12 cellular contexts compared by ENCODE assay signal in the genomic region with DNA sequence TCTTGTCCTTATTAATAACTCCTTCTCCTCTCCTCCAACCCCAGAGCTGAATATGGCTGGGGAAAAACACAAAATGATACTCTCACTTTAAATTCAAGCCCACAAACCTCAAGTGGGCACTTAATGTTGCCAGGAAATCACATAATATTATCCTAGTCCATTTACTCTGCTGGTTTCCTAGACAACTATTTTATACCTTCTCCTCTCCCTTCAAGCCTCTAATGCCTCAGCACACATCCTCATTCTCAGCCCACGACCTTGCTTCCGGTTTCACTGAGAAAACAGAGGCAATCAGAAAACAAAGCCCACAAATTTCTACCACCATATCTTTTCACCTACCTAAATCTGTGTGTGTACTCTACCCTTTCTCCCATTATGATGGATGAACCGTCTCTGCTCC.
DNase-seq lines count a peak whose midpoint lies in the region; ATAC-seq and TF ChIP-seq lines count a peak whose summit lies in the region.
"Had no signal": no experiment of that assay in that cellular context is flagged by ENCODE, and none has a peak within 500 bp of the region (broad histone marks: within the 10 kb centered on the region; RNA-seq: fewer than 3 reads in every experiment).

No MANE protein-coding gene starts in this region.

- DNase-seq in GM13976 (ENCODE audit: low spot score) (peak; percentile 23), NCI-H2029 treated with DMSO at 0.1 percent for 48 hours (lab: John Stamatoyannopoulos, UW) (peak; percentile 84), HuH-7.5 (ENCODE audit: low spot score) (no peak)
- no peak for DNase-seq in central memory CD8-positive, alpha-beta T cell (ENCODE audit: low spot score in 2 of 2)
- no peak for DNase-seq in stimulated activated CD4-positive, alpha-beta T cell treated with anti-CD3 and anti-CD28 coated beads, Interleukin-15, amount 100 ng/mL, for 24 hours
- no peak for DNase-seq in stimulated activated CD4-positive, alpha-beta T cell treated with anti-CD3 and anti-CD28 coated beads, Interleukin-4, amount 100 ng/mL, for 24 hours
- DNase-seq: activated effector memory CD4-positive, alpha-beta T cell treated with Interleukin-2 at 50 U/mL for 16 hours; kidney glomerular epithelial cell; right cardiac atrium had no signal

- H3K27ac Mint-ChIP-seq in central memory CD8-positive, alpha-beta T cell (ENCODE audit: low read depth): peak overlapping the region; percentile 16

- peak; percentile 46 for ATAC-seq in HG02798 (IDR thresholded peaks at IDR 0.05; ENCODE audit: poor library complexity, unreplicated experiment)
- no peak for ATAC-seq in central memory CD8-positive, alpha-beta T cell (replicated peaks; ENCODE audit: extremely low read depth, poor library complexity, severe bottlenecking)
- no peak for ATAC-seq in GM21367 (IDR thresholded peaks at IDR 0.05; ENCODE audit: unreplicated experiment)
- ATAC-seq: K562, right cardiac atrium had no signal

- in situ Hi-C loops in GM13976 (cut with MboI; ENCODE audit: low sequenced_read_pairs, unreplicated experiment): loop anchor here (25.0 kb wide), 2 partner anchors 177 to 677 kb away; no protein-coding TSS in a partner anchor

- H3K9me3 Mint-ChIP-seq in central memory CD8-positive, alpha-beta T cell: no peaks in the 10 kb centered on the region

- no peaks in the 10 kb centered on the region for H3K36me3 Mint-ChIP-seq in central memory CD8-positive, alpha-beta T cell (ENCODE audit: insufficient read depth)

- no peak overlapping the region for H3K4me3 Mint-ChIP-seq in central memory CD8-positive, alpha-beta T cell

- no peaks in the 10 kb centered on the region for H3K27me3 Mint-ChIP-seq in central memory CD8-positive, alpha-beta T cell

- peaks cover 9% of the 10 kb centered on the region for H3K4me1 Mint-ChIP-seq in central memory CD8-positive, alpha-beta T cell

- no peak for TF ChIP-seq CTCF in GM13976 (IDR thresholded peaks at IDR 0.05; ENCODE audit: borderline replicate concordance, control extremely low read depth, extremely low read depth, insufficient read depth, missing control alignments)

Comparison
In these comparisons a context has a peak if more than half of its experiments do, and no peak if none do; other contexts are left out.
1. DNase-seq: peak in GM13976 (single experiment) and NCI-H2029 treated with DMSO at 0.1 percent for 48 hours (single experiment); none in central memory CD8-positive, alpha-beta T cell (0 of 2), stimulated activated CD4-positive, alpha-beta T cell treated with anti-CD3 and anti-CD28 coated beads, Interleukin-15, amount 100 ng/mL, for 24 hours (single experiment), stimulated activated CD4-positive, alpha-beta T cell treated with anti-CD3 and anti-CD28 coated beads, Interleukin-4, amount 100 ng/mL, for 24 hours (single experiment) and HuH-7.5 (single experiment).